28 cellular contexts compared by ENCODE assay signal in genomic region chr6:14719273-14719672, GRCh38.
DNase-seq lines count a peak whose midpoint lies in the region; ATAC-seq and TF ChIP-seq lines count a peak whose summit lies in the region.
"Had no signal": no experiment of that assay in that cellular context is flagged by ENCODE, and none has a peak within 500 bp of the region (broad histone marks: within the 10 kb centered on the region; RNA-seq: fewer than 3 reads in every experiment).

No MANE protein-coding gene starts in this region.

- intact Hi-C loops in CD4-positive, alpha-beta T cell (cut with DNase I, micrococcal nuclease): no loop called here
- intact Hi-C loops in spleen (cut with DNase I; ENCODE audit: low total_unique reads): no loop called here

- ATAC-seq in activated T-cell treated with anti-CD3 and anti-CD28 coated beads, Interleukin-2, amount 50 U/mL, for 72 hours (replicated peaks in 1 of 2): no peak
- no peak for ATAC-seq in CD4-positive, alpha-beta T cell (ENCODE audit: poor library complexity)
- no peak for ATAC-seq in activated T-helper 17 cell treated with anti-CD3 and anti-CD28 coated beads, Interleukin-2, amount 50 U/mL, for 72 hours (replicated peaks)
- ATAC-seq in GM18511 (IDR thresholded peaks at IDR 0.05; ENCODE audit: unreplicated experiment): no peak
- ATAC-seq in gastroesophageal sphincter: no peak
- ATAC-seq: activated naive CD4-positive, alpha-beta T cell treated with anti-CD3 and anti-CD28 coated beads, Interleukin-2, amount 50 U/mL, for 72 hours; gastrocnemius medialis; left colon; sciatic nerve; T-cell; WTC11 had no signal

- H3K4me3 Mint-ChIP-seq in activated T-cell treated with anti-CD3 and anti-CD28 coated beads, Interleukin-2, amount 50 U/mL, for 72 hours: no peak overlapping the region
- no peak overlapping the region for H3K4me3 Mint-ChIP-seq in activated T-cell treated with anti-CD3 and anti-CD28 coated beads, Interleukin-2, amount 50 U/mL, for 24 hours
- no peak overlapping the region for H3K4me3 Mint-ChIP-seq in CD4-positive, alpha-beta T cell
- peak overlapping the region; percentile 46 for H3K4me3 Mint-ChIP-seq in activated T-helper 17 cell treated with anti-CD3 and anti-CD28 coated beads, Interleukin-2, amount 50 U/mL, for 72 hours
- H3K4me3 Mint-ChIP-seq: WTC11 had no signal

- no peak overlapping the region for H3K4me3 ChIP-seq in spleen
- no peak overlapping the region for H3K4me3 ChIP-seq in gastroesophageal sphincter
- H3K4me3 ChIP-seq: gastrocnemius medialis, upper lobe of left lung had no signal

- no peak for TF ChIP-seq EP300 in gastroesophageal sphincter (IDR thresholded peaks at IDR 0.05)

- TF ChIP-seq POLR2A in spleen (IDR thresholded peaks at IDR 0.05): no peak
- TF ChIP-seq POLR2A in gastroesophageal sphincter (IDR thresholded peaks at IDR 0.05): no peak

- no peaks in the 10 kb centered on the region for H3K27me3 ChIP-seq in CD4-positive, alpha-beta T cell (ENCODE audit: control insufficient read depth, insufficient read depth, low read length)
- no peaks in the 10 kb centered on the region for H3K27me3 ChIP-seq in spleen (replicated peaks in 1 of 7)
- no peaks in the 10 kb centered on the region for H3K27me3 ChIP-seq in gastroesophageal sphincter
- H3K27me3 ChIP-seq: brain microvascular endothelial cell, gastrocnemius medialis, upper lobe of left lung had no signal

- no peak overlapping the region for H3K27ac ChIP-seq in CD4-positive, alpha-beta T cell (ENCODE audit: low read depth, low read length)
- peak overlapping the region in 5 of 8 donors; percentile 76 to 91 (median 87) for H3K27ac ChIP-seq in spleen
- no peak overlapping the region for H3K27ac ChIP-seq in gastroesophageal sphincter
- H3K27ac ChIP-seq: brain microvascular endothelial cell, gastrocnemius medialis, upper lobe of left lung had no signal

- H3K27me3 Mint-ChIP-seq in activated T-cell treated with anti-CD3 and anti-CD28 coated beads, Interleukin-2, amount 50 U/mL, for 72 hours (ENCODE audit: low read depth): no peaks in the 10 kb centered on the region
- no peaks in the 10 kb centered on the region for H3K27me3 Mint-ChIP-seq in activated T-cell treated with anti-CD3 and anti-CD28 coated beads, Interleukin-2, amount 50 U/mL, for 24 hours
- no peaks in the 10 kb centered on the region for H3K27me3 Mint-ChIP-seq in CD4-positive, alpha-beta T cell
- no peaks in the 10 kb centered on the region for H3K27me3 Mint-ChIP-seq in activated T-helper 17 cell treated with anti-CD3 and anti-CD28 coated beads, Interleukin-2, amount 50 U/mL, for 72 hours
- H3K27me3 Mint-ChIP-seq: CD4-positive, alpha-beta memory T cell; T-cell had no signal

- 31 to 54% (median 46%) methylated on average over 7 of the region's 7 CpGs for WGBS in spleen, 5 donors
- WGBS in gastroesophageal sphincter (ENCODE audit: low coverage in 1 of 2), 2 donors: 66 to 73% methylated on average over 3 to 7 of the region's 7 CpGs

- H3K36me3 Mint-ChIP-seq in activated T-cell treated with anti-CD3 and anti-CD28 coated beads, Interleukin-2, amount 50 U/mL, for 72 hours (ENCODE audit: insufficient read depth in 2 of 2): peaks cover 2 to 7% of the 10 kb centered on the region in 2 donors
- H3K36me3 Mint-ChIP-seq in activated T-cell treated with anti-CD3 and anti-CD28 coated beads, Interleukin-2, amount 50 U/mL, for 24 hours (ENCODE audit: low read depth): peaks cover 3% of the 10 kb centered on the region
- no peaks in the 10 kb centered on the region for H3K36me3 Mint-ChIP-seq in CD4-positive, alpha-beta T cell (ENCODE audit: low read depth)
- peaks cover 17% of the 10 kb centered on the region for H3K36me3 Mint-ChIP-seq in activated T-helper 17 cell treated with anti-CD3 and anti-CD28 coated beads, Interleukin-2, amount 50 U/mL, for 72 hours (ENCODE audit: low read depth)
- H3K36me3 Mint-ChIP-seq: CD4-positive, alpha-beta memory T cell; T-cell; WTC11 had no signal

- H3K36me3 ChIP-seq in spleen (no peaks in the 10 kb centered on the region), gastroesophageal sphincter (no peaks in the 10 kb centered on the region)
- H3K36me3 ChIP-seq: brain microvascular endothelial cell, gastrocnemius medialis, upper lobe of left lung had no signal

- no peaks in the 10 kb centered on the region for H3K9me3 ChIP-seq in CD4-positive, alpha-beta T cell (ENCODE audit: control insufficient read depth, low read length)
- H3K9me3 ChIP-seq in spleen (no peaks in the 10 kb centered on the region), gastroesophageal sphincter (no peaks in the 10 kb centered on the region)
- H3K9me3 ChIP-seq: gastrocnemius medialis, upper lobe of left lung had no signal

- H3K4me1 ChIP-seq in spleen (peaks cover 30 to 83% (median 70%) of the 10 kb centered on the region in 6 donors), gastroesophageal sphincter (peaks cover 0 to 12% (median 3%) of the 10 kb centered on the region in 3 donors)

- peaks cover 89% of the 10 kb centered on the region for H3K4me1 Mint-ChIP-seq in activated T-cell treated with anti-CD3 and anti-CD28 coated beads, Interleukin-2, amount 50 U/mL, for 72 hours (ENCODE audit: low read depth)
- peaks cover 76% of the 10 kb centered on the region for H3K4me1 Mint-ChIP-seq in activated T-cell treated with anti-CD3 and anti-CD28 coated beads, Interleukin-2, amount 50 U/mL, for 24 hours (ENCODE audit: low read depth)
- peaks cover 57% of the 10 kb centered on the region for H3K4me1 Mint-ChIP-seq in CD4-positive, alpha-beta T cell (ENCODE audit: low read depth)
- H3K4me1 Mint-ChIP-seq in activated T-helper 17 cell treated with anti-CD3 and anti-CD28 coated beads, Interleukin-2, amount 50 U/mL, for 72 hours: peaks cover 41% of the 10 kb centered on the region

- peak overlapping the region; percentile 52 for H3K27ac Mint-ChIP-seq in activated T-cell treated with anti-CD3 and anti-CD28 coated beads, Interleukin-2, amount 50 U/mL, for 72 hours
- H3K27ac Mint-ChIP-seq in activated T-cell treated with anti-CD3 and anti-CD28 coated beads, Interleukin-2, amount 50 U/mL, for 24 hours: no peak overlapping the region
- peak overlapping the region; percentile 45 for H3K27ac Mint-ChIP-seq in CD4-positive, alpha-beta T cell
- peak overlapping the region; percentile 78 for H3K27ac Mint-ChIP-seq in activated T-helper 17 cell treated with anti-CD3 and anti-CD28 coated beads, Interleukin-2, amount 50 U/mL, for 72 hours
- H3K27ac Mint-ChIP-seq: activated naive CD4-positive, alpha-beta T cell treated with anti-CD3 and anti-CD28 coated beads, Interleukin-2, amount 50 U/mL, for 72 hours; T-cell; WTC11 had no signal

- DNase-seq in activated T-cell treated with anti-CD3 and anti-CD28 coated beads, Interleukin-2, amount 50 U/mL, for 72 hours: no peak
- no peak for DNase-seq in activated T-cell treated with anti-CD3 and anti-CD28 coated beads, Interleukin-2, amount 50 U/mL, for 24 hours
- no peak for DNase-seq in CD4-positive, alpha-beta T cell
- DNase-seq in spleen (no peak), NCI-H1930 (lab: John Stamatoyannopoulos, UW) (no peak)
- DNase-seq: 8988T; activated CD4-positive, alpha-beta T cell treated with anti-CD3 and anti-CD28 coated beads, Interleukin-2, amount 50 U/mL, for 4 hours; amygdala; brain microvascular endothelial cell; CD4-positive, alpha-beta memory T cell; gastrocnemius medialis; KBM-7; left colon; mesendoderm; NCI-H1092; NCI-H1694; NCI-H446 treated with DMSO at 0.1 percent for 48 hours; RPMI8226; stimulated activated CD4-positive, alpha-beta T cell treated with anti-CD3 and anti-CD28 coated beads, Interleukin-12 subunit alpha, Interleukin-12 subunit beta, amount 100 ng/mL, for 4 hours; stimulated activated CD4-positive, alpha-beta T cell treated with anti-CD3 and anti-CD28 coated beads, Interleukin-2, amount 100 ng/mL, for 48 hours; T-cell; upper lobe of left lung had no signal

- H3K9me3 Mint-ChIP-seq in activated T-cell treated with anti-CD3 and anti-CD28 coated beads, Interleukin-2, amount 50 U/mL, for 72 hours: peaks cover 0 to 4% of the 10 kb centered on the region in 2 donors
- peaks cover 8% of the 10 kb centered on the region for H3K9me3 Mint-ChIP-seq in activated T-cell treated with anti-CD3 and anti-CD28 coated beads, Interleukin-2, amount 50 U/mL, for 24 hours
- H3K9me3 Mint-ChIP-seq in CD4-positive, alpha-beta T cell: no peaks in the 10 kb centered on the region
- H3K9me3 Mint-ChIP-seq in activated T-helper 17 cell treated with anti-CD3 and anti-CD28 coated beads, Interleukin-2, amount 50 U/mL, for 72 hours: peaks cover 5% of the 10 kb centered on the region

- TF ChIP-seq CTCF in CD4-positive, alpha-beta T cell (IDR thresholded peaks at IDR 0.05): no peak
- TF ChIP-seq CTCF in spleen (IDR thresholded peaks at IDR 0.05 in 8 of 11, conservative IDR thresholded peaks at IDR 0.05 in 3 of 11) (no peak), gastroesophageal sphincter (IDR thresholded peaks at IDR 0.05) (no peak)

- CTCF ChIA-PET in CD4-positive, alpha-beta T cell (lab: Charles Lee): no interaction called here

- POLR2A ChIA-PET in CD4-positive, alpha-beta T cell (lab: Charles Lee): no interaction called here

Comparison
In these comparisons a context has a peak if more than half of its experiments do, and no peak if none do; other contexts are left out.
1. H3K27ac ChIP-seq: peak in spleen (5 of 8); none in CD4-positive, alpha-beta T cell (single experiment) and gastroesophageal sphincter (0 of 4).